ENCODE assay signal across 12 cellular contexts in genomic region chr3:150293401-150294001, GRCh38.
A peak's percentile ranks its signal among the peaks of the same experiment; 100 is the strongest.
DNase-seq lines count a peak whose midpoint lies in the region; FAIRE-seq and TF ChIP-seq lines count a peak whose summit lies in the region.
"Had no signal": no experiment of that assay in that cellular context is flagged by ENCODE, and none has a peak within 500 bp of the region (broad histone marks: within the 10 kb centered on the region; RNA-seq: fewer than 3 reads in every experiment).

No MANE protein-coding gene starts in this region.

- peaks cover 27% of the 10 kb centered on the region for H3K4me1 Mint-ChIP-seq in mesothelial cell of epicardium
- H3K4me1 Mint-ChIP-seq: central memory CD8-positive, alpha-beta T cell had no signal

- no peaks in the 10 kb centered on the region for H3K36me3 ChIP-seq in bronchial epithelial cell (ENCODE audit: control insufficient read depth, insufficient read depth, low read length)
- H3K36me3 ChIP-seq: BLaER1 had no signal

- no peak for FAIRE-seq in bronchial epithelial cell (lab: Jason Lieb, UNC)

- DNase-seq in AG20443 (ENCODE audit: low spot score), result peak; percentile 80
- DNase-seq in LHCN-M2 (ENCODE audit: low read depth), result peak; percentile 31
- DNase-seq in bronchial epithelial cell (ENCODE audit: low read depth), result peak; percentile 35
- no peak for DNase-seq in mesothelial cell of epicardium (ENCODE audit: low spot score in 2 of 2, unreplicated experiment in 2 of 2)
- DNase-seq in foreskin melanocyte, result no peak
- DNase-seq in DMS79 (lab: John Stamatoyannopoulos, UW), result no peak
- DNase-seq in germinal center (ENCODE audit: low spot score), result no peak
- DNase-seq in stimulated activated CD4-positive, alpha-beta T cell treated with anti-CD3 and anti-CD28 coated beads, Interleukin-1b, Interleukin-23, amount 100 ng/mL, for 48 hours, result no peak
- DNase-seq: activated naive CD4-positive, alpha-beta T cell; erythroblast had no signal

- peaks cover 11% of the 10 kb centered on the region for H3K9me3 Mint-ChIP-seq in mesothelial cell of epicardium
- H3K9me3 Mint-ChIP-seq: central memory CD8-positive, alpha-beta T cell had no signal

- TF ChIP-seq CTCF in bronchial epithelial cell (IDR thresholded peaks at IDR 0.05; ENCODE audit: insufficient read depth, low read length, severe bottlenecking) (no peak), mesothelial cell of epicardium (IDR thresholded peaks at IDR 0.05; ENCODE audit: unreplicated experiment) (no peak)

- H3K27ac Mint-ChIP-seq in mesothelial cell of epicardium, result peak overlapping the region; percentile 52

- no peak overlapping the region for H3K4me3 ChIP-seq in bronchial epithelial cell (ENCODE audit: low read depth, low read length)
- H3K4me3 ChIP-seq: BLaER1 had no signal

- H3K27me3 Mint-ChIP-seq in mesothelial cell of epicardium (ENCODE audit: low read depth), result no peaks in the 10 kb centered on the region

- no peaks in the 10 kb centered on the region for H3K27me3 ChIP-seq in bronchial epithelial cell (ENCODE audit: control insufficient read depth, insufficient read depth, low read length)
- H3K27me3 ChIP-seq: BLaER1 had no signal

- peaks cover 2% of the 10 kb centered on the region for H3K36me3 Mint-ChIP-seq in mesothelial cell of epicardium

- no peak overlapping the region for H3K4me3 Mint-ChIP-seq in mesothelial cell of epicardium
- H3K4me3 Mint-ChIP-seq: central memory CD8-positive, alpha-beta T cell had no signal

Comparison
In these comparisons a context has a peak if more than half of its experiments do, and no peak if none do; other contexts are left out.
1. DNase-seq: peak in AG20443 (single experiment), LHCN-M2 (single experiment) and bronchial epithelial cell (single experiment); none in mesothelial cell of epicardium (0 of 2), foreskin melanocyte (single experiment), DMS79 (single experiment), germinal center (single experiment) and stimulated activated CD4-positive, alpha-beta T cell treated with anti-CD3 and anti-CD28 coated beads, Interleukin-1b, Interleukin-23, amount 100 ng/mL, for 48 hours (single experiment).